8 cellular contexts compared by ENCODE assay signal in the genomic region with DNA sequence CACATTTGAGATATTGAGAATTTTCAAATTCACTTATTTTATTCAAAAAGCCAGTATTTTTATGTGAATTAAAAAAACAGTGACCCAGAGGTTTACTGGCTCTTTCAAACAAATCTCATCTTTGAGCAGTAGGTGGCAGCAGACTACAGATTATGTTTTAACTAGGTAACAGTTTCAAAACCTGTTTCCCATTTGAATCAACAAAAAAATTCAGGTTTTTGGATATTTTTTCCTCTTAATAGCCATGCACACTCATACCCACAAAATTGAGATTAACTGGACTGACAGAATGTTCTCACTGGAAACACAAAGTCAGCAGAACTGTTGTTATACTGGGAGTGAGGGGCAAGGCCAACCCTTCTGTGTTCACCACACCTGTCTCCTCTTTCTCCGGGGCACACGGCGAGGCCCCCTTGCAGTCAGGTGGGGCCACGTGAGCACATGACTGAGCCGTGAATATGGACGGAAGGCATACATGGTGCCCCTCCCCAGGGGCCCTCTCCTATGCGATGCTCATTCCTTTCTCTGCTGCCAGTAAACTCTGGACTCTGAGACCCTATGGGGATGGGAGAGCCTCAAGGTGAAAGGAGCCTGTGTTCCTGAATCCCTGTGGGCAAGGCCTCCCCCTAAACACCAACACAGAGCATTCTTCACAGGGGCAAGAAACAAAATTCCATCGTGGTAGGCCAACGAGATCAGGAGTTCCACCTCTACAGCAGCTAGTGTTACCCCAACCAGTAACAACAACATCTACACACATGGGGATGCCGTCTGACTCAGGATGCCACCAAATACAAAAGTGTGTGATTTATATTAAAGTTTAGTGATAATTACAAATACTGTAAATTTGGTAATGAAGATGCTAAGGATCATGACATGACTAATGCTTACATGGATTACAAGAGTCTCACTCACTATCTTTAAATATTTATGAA.
DNase-seq lines count a peak whose midpoint lies in the region; ATAC-seq and TF ChIP-seq lines count a peak whose summit lies in the region.

No MANE protein-coding gene starts in this region.

- no peaks in the 10 kb centered on the region for H3K4me1 ChIP-seq in PC-9 (replicated peaks; ENCODE audit: insufficient read depth)

- H2AFZ ChIP-seq in PC-9 = no peak overlapping the region

- H4K20me1 ChIP-seq in PC-9 (ENCODE audit: insufficient read depth) = no peaks in the 10 kb centered on the region

- peak overlapping the region; percentile 38 for H3K4me3 Mint-ChIP-seq in activated naive CD4-positive, alpha-beta T cell treated with anti-CD3 and anti-CD28 coated beads, Interleukin-2, amount 50 U/mL, for 24 hours
- H3K4me3 Mint-ChIP-seq in IgD-negative memory B cell (no peak overlapping the region), brain (no peak overlapping the region)
- H3K4me3 Mint-ChIP-seq in stimulated activated naive CD8-positive, alpha-beta T cell treated with anti-CD3 and anti-CD28 coated beads, Interleukin-15, Interleukin-2, amounts not matched to agents 100 ng/mL and 50 ng/mL, for 24 hours = no peak overlapping the region

- no peaks in the 10 kb centered on the region for H3K9me3 Mint-ChIP-seq in activated naive CD4-positive, alpha-beta T cell treated with anti-CD3 and anti-CD28 coated beads, Interleukin-2, amount 50 U/mL, for 24 hours
- H3K9me3 Mint-ChIP-seq in IgD-negative memory B cell (no peaks in the 10 kb centered on the region), brain (no peaks in the 10 kb centered on the region)
- H3K9me3 Mint-ChIP-seq in stimulated activated naive CD8-positive, alpha-beta T cell treated with anti-CD3 and anti-CD28 coated beads, Interleukin-15, Interleukin-2, amounts not matched to agents 100 ng/mL and 50 ng/mL, for 24 hours = no peaks in the 10 kb centered on the region

- no peak overlapping the region for H3K4me2 ChIP-seq in PC-9

- peaks cover under 1% of the 10 kb centered on the region for H3K36me3 ChIP-seq in PC-9 (ENCODE audit: low read depth)

- peaks cover 46% of the 10 kb centered on the region for H3K4me1 Mint-ChIP-seq in activated naive CD4-positive, alpha-beta T cell treated with anti-CD3 and anti-CD28 coated beads, Interleukin-2, amount 50 U/mL, for 24 hours
- H3K4me1 Mint-ChIP-seq in IgD-negative memory B cell = peaks cover 0 to 8% (median 6%) of the 10 kb centered on the region in 3 donors
- H3K4me1 Mint-ChIP-seq in brain = peaks cover 5% of the 10 kb centered on the region
- peaks cover 44% of the 10 kb centered on the region for H3K4me1 Mint-ChIP-seq in stimulated activated naive CD8-positive, alpha-beta T cell treated with anti-CD3 and anti-CD28 coated beads, Interleukin-15, Interleukin-2, amounts not matched to agents 100 ng/mL and 50 ng/mL, for 24 hours (ENCODE audit: low read depth)

- no peak overlapping the region for H3K27ac ChIP-seq in PC-9

- no peaks in the 10 kb centered on the region for H3K27me3 Mint-ChIP-seq in activated naive CD4-positive, alpha-beta T cell treated with anti-CD3 and anti-CD28 coated beads, Interleukin-2, amount 50 U/mL, for 24 hours
- H3K27me3 Mint-ChIP-seq in IgD-negative memory B cell (no peaks in the 10 kb centered on the region), brain (no peaks in the 10 kb centered on the region)
- H3K27me3 Mint-ChIP-seq in stimulated activated naive CD8-positive, alpha-beta T cell treated with anti-CD3 and anti-CD28 coated beads, Interleukin-15, Interleukin-2, amounts not matched to agents 100 ng/mL and 50 ng/mL, for 24 hours = no peaks in the 10 kb centered on the region

- no peak for DNase-seq in activated naive CD4-positive, alpha-beta T cell (lab: John Stamatoyannopoulos, UW)
- peak; percentile 32 to 52 for DNase-seq in PC-9
- DNase-seq in iris pigment epithelial cell (ENCODE audit: low read depth) = peak; percentile 61

- intact Hi-C loops in PC-9 (cut with micrococcal nuclease; ENCODE audit: unreplicated experiment) = loop anchor here (1.0 to 10.0 kb wide), 7 partner anchors 131 to 1066 kb away; no protein-coding TSS in a partner anchor

- H3K79me2 ChIP-seq in PC-9 (ENCODE audit: low read depth) = no peaks in the 10 kb centered on the region

- CTCF ChIA-PET in PC-9 (lab: Charles Lee) = interaction anchor here (0.8 to 1.5 kb wide), 2 partner anchors 219 to 314 kb away, joined by 4 to 6 read pairs; no protein-coding TSS in a partner anchor

- peak overlapping the region; percentile 86 for H3K27ac Mint-ChIP-seq in activated naive CD4-positive, alpha-beta T cell treated with anti-CD3 and anti-CD28 coated beads, Interleukin-2, amount 50 U/mL, for 24 hours
- H3K27ac Mint-ChIP-seq in IgD-negative memory B cell (peak overlapping the region in 2 of 3 donors; percentile 57 to 71), brain (peak overlapping the region in 4 of 5 experiments; percentile 10 to 55 (median 31))
- peak overlapping the region; percentile 91 for H3K27ac Mint-ChIP-seq in stimulated activated naive CD8-positive, alpha-beta T cell treated with anti-CD3 and anti-CD28 coated beads, Interleukin-15, Interleukin-2, amounts not matched to agents 100 ng/mL and 50 ng/mL, for 24 hours

- no peaks in the 10 kb centered on the region for H3K9me2 ChIP-seq in PC-9 (ENCODE audit: insufficient read depth)

- no peak for ATAC-seq in GM19395 (IDR thresholded peaks at IDR 0.05; ENCODE audit: unreplicated experiment)

- POLR2A ChIA-PET in PC-9 (lab: Charles Lee; ENCODE audit: unreplicated experiment) = no interaction called here

- H3F3A ChIP-seq in PC-9 (ENCODE audit: insufficient read depth, low read depth) = no peaks in the 10 kb centered on the region

- no peaks in the 10 kb centered on the region for H3K27me3 ChIP-seq in PC-9 (ENCODE audit: insufficient read depth, low read depth)

- peak; percentile 89 for TF ChIP-seq CTCF in PC-9 (conservative IDR thresholded peaks at IDR 0.05)
- TF ChIP-seq CTCF in brain (conservative IDR thresholded peaks at IDR 0.05) = peak; percentile 86 to 95

- H3K4me3 ChIP-seq in PC-9 = no peak overlapping the region

- H3K36me3 Mint-ChIP-seq in activated naive CD4-positive, alpha-beta T cell treated with anti-CD3 and anti-CD28 coated beads, Interleukin-2, amount 50 U/mL, for 24 hours = peaks cover 14% of the 10 kb centered on the region
- H3K36me3 Mint-ChIP-seq in IgD-negative memory B cell (peaks cover 4% of the 10 kb centered on the region), brain (peaks cover 31% of the 10 kb centered on the region)
- H3K36me3 Mint-ChIP-seq in stimulated activated naive CD8-positive, alpha-beta T cell treated with anti-CD3 and anti-CD28 coated beads, Interleukin-15, Interleukin-2, amounts not matched to agents 100 ng/mL and 50 ng/mL, for 24 hours (ENCODE audit: low read depth) = peaks cover 82% of the 10 kb centered on the region

- no TSS peak for BruUV-seq in PC-9 (replicated peaks; lab: Mats Ljungman, UMichigan)

- H3K9me3 ChIP-seq in PC-9 (ENCODE audit: insufficient read depth, low read depth) = no peaks in the 10 kb centered on the region

Comparison
In these comparisons a context has a peak if more than half of its experiments do, and no peak if none do; other contexts are left out.
1. H3K27ac Mint-ChIP-seq: peak in every context shown above with its lines; median percentile 91 in stimulated activated naive CD8-positive, alpha-beta T cell treated with anti-CD3 and anti-CD28 coated beads, Interleukin-15, Interleukin-2, amounts not matched to agents 100 ng/mL and 50 ng/mL, for 24 hours; 86 in activated naive CD4-positive, alpha-beta T cell treated with anti-CD3 and anti-CD28 coated beads, Interleukin-2, amount 50 U/mL, for 24 hours; 64 in IgD-negative memory B cell; 31 in brain.
2. DNase-seq: peak in PC-9 (2 of 2) and iris pigment epithelial cell (single experiment); none in activated naive CD4-positive, alpha-beta T cell (0 of 4).